In genomic region chr9:127885508-127886281, GRCh38 we compare ENCODE assay signal across 1 cellular context.
TF ChIP-seq lines count a peak whose summit lies in the region.

No MANE protein-coding gene starts in this region.

TF ChIP-seq in HepG2, 621 proteins besides CTCF, POLR2A, EP300 and RAD21:
- TF ChIP-seq CCAR2 (optimal IDR thresholded peaks at IDR 0.05; ENCODE audit: low read depth, low read length) = no peak
- peak; percentile 22 for TF ChIP-seq AGO2 (optimal IDR thresholded peaks at IDR 0.05; ENCODE audit: low read depth, low read length)
- TF ChIP-seq RBFOX2 (IDR thresholded peaks at IDR 0.05; ENCODE audit: low read depth, low read length) = peak; percentile 6; the same call in 1 of the 2 replicates
- TF ChIP-seq ZFYVE20 (CRISPR knock-in tag; IDR thresholded peaks at IDR 0.05; ENCODE audit: borderline replicate concordance, low read depth) = no peak
- TF ChIP-seq ZFP91 (CRISPR knock-in tag; IDR thresholded peaks at IDR 0.05; ENCODE audit: borderline replicate concordance) = peak; percentile 59
